17 cellular contexts compared by ENCODE assay signal in genomic region chr1:37647281-37647680, GRCh38. TPM values are rescaled to one million over a fixed set of nuclear protein-coding genes. Genes with fewer than 3 reads are reported as not detected.
DNase-seq lines count a peak whose midpoint lies in the region; ATAC-seq lines count a peak whose summit lies in the region.
"Had no signal": no experiment of that assay in that cellular context is flagged by ENCODE, and none has a peak within 500 bp of the region (broad histone marks: within the 10 kb centered on the region; RNA-seq: fewer than 3 reads in every experiment).

No MANE protein-coding gene starts in this region.

- ATAC-seq in HG03045 (IDR thresholded peaks at IDR 0.05; ENCODE audit: unreplicated experiment): no peak
- ATAC-seq: GM23338, HCT116 had no signal

- DNase-seq in Daoy (ENCODE audit: low read depth): peak; percentile 31
- peak; percentile 22 for DNase-seq in amniotic epithelial cell (ENCODE audit: low read depth)
- peak; percentile 16 for DNase-seq in myocyte (ENCODE audit: low read depth)
- no peak for DNase-seq in NCI-H510A (lab: John Stamatoyannopoulos, UW)
- no peak for DNase-seq in germinal center (ENCODE audit: low spot score)
- DNase-seq: BE2C; CD4-positive, alpha-beta T cell; CD8-positive, alpha-beta memory T cell; DMS 273 treated with DMSO at 0.1 percent for 48 hours; DMS79; GF-D8; H9 had no signal

RNA-seq across cellular contexts. Expression of gene RSPO1, which starts 12.6 kb away (rescaled TPM):
- total RNA-seq in Daoy (2014; rRNA removed; shearing (Covaris generic)): not detected in 2 replicates
- total RNA-seq in myocyte: not detected in 2 replicates
- polyA plus RNA-seq in myocyte (2012): not detected
- total RNA-seq: A673; CD4-positive, alpha-beta T cell; CD8-positive, alpha-beta memory T cell; GM23338 had no signal
- polyA plus RNA-seq: CD14-positive monocyte; CD8-positive, alpha-beta memory T cell had no signal

RNA-seq across cellular contexts. Expression of gene CDCA8, which starts 45.0 kb away (rescaled TPM):
- 33.6 and 44.3 TPM in 2 replicates for total RNA-seq in Daoy (2014; rRNA removed; shearing (Covaris generic))
- 0.05 and 0.26 TPM in 2 replicates for total RNA-seq in myocyte
- polyA plus RNA-seq in myocyte (2012): 0.52 TPM

RNA-seq across cellular contexts. Expression of gene GNL2, which starts 51.5 kb away (rescaled TPM):
- total RNA-seq in Daoy (2014; rRNA removed; shearing (Covaris generic)): 140 and 144 TPM in 2 replicates
- total RNA-seq in myocyte: 57.0 and 76.9 TPM in 2 replicates
- 42.0 TPM for polyA plus RNA-seq in myocyte (2012)

Comparison
In these comparisons a context has a peak if more than half of its experiments do, and no peak if none do; other contexts are left out.
1. DNase-seq: peak in Daoy (single experiment), amniotic epithelial cell (single experiment) and myocyte (single experiment); none in NCI-H510A (single experiment) and germinal center (single experiment).
2. RNA of gene CDCA8, which starts 45.0 kb away (total RNA-seq): 33.6 to 44.3 TPM in Daoy; 0.05 to 0.26 TPM in myocyte; every median in the first group is over 10 times any median in the second.